ENCODE assay signal across 7 cellular contexts in genomic region chr7:107150375-107151073, GRCh38. TPM values are rescaled to one million over a fixed set of nuclear protein-coding genes. Genes with fewer than 3 reads are reported as not detected.
DNase-seq lines count a peak whose midpoint lies in the region; ATAC-seq and TF ChIP-seq lines count a peak whose summit lies in the region.

No MANE protein-coding gene starts in this region.

- dilution Hi-C loops in mammary epithelial cell (cut with HindIII; ENCODE audit: low sequenced_read_pairs), result no loop called here

- peaks cover 13% of the 10 kb centered on the region for H3K4me1 ChIP-seq in mammary epithelial cell (ENCODE audit: insufficient read depth, low read length)

- CTCF ChIA-PET in mammary epithelial cell (lab: Charles Lee; ENCODE audit: low non-redundant PET), result interaction anchor here (0.7 kb wide), 1 partner anchor 203 kb away, joined by 4 read pairs; no protein-coding TSS in a partner anchor

- BruUV-seq in mammary epithelial cell (replicated peaks; lab: Mats Ljungman, UMichigan), result no TSS peak

- WGBS in mammary epithelial cell (ENCODE audit: low coverage, missing lambda C conversion rate), result 27% methylated on average over 4 of the region's 4 CpGs

- TF ChIP-seq CTCF in GM13977 (IDR thresholded peaks at IDR 0.05; ENCODE audit: extremely low read depth, insufficient read depth, missing control alignments) (peak; percentile 66), VCaP (conservative IDR thresholded peaks at IDR 0.05) (peak; percentile 85), mammary epithelial cell (conservative IDR thresholded peaks at IDR 0.05 in 1 of 2, IDR thresholded peaks at IDR 0.05 in 1 of 2; ENCODE audit: extremely low read depth in 1 of 2, insufficient read depth in 1 of 2, low read depth in 1 of 2, low read length in 2 of 2) (peak; percentile 50 to 58)

- H3K27me3 ChIP-seq in mammary epithelial cell (ENCODE audit: insufficient read depth, low read length), result no peaks in the 10 kb centered on the region

- no peaks in the 10 kb centered on the region for H3K79me2 ChIP-seq in mammary epithelial cell (ENCODE audit: insufficient read depth, low read length)

- no peak overlapping the region for H3K9ac ChIP-seq in mammary epithelial cell (ENCODE audit: insufficient read depth, low read length)

- no peaks in the 10 kb centered on the region for H3K36me3 ChIP-seq in mammary epithelial cell (ENCODE audit: insufficient read depth, low read length)

- no peak overlapping the region for H2AFZ ChIP-seq in mammary epithelial cell (ENCODE audit: low read depth, low read length)

- no peak overlapping the region for H3K4me3 ChIP-seq in mammary epithelial cell (replicated peaks in 1 of 3; ENCODE audit: insufficient read depth in 1 of 3, low read depth in 2 of 3, low read length in 3 of 3)

- H3K27ac ChIP-seq in VCaP (no peak overlapping the region), mammary epithelial cell (ENCODE audit: insufficient read depth, low read depth, low read length) (no peak overlapping the region)

- H4K20me1 ChIP-seq in mammary epithelial cell (ENCODE audit: insufficient read depth, low read length), result no peaks in the 10 kb centered on the region

- intact Hi-C loops in mammary epithelial cell (cut with micrococcal nuclease), result loop anchor here (1.0 to 5.0 kb wide), 2 partner anchors 352 to 357 kb away; no protein-coding TSS in a partner anchor

- H3K4me2 ChIP-seq in mammary epithelial cell (ENCODE audit: insufficient read depth, low read depth, low read length), result no peak overlapping the region

- in situ Hi-C loops in GM13977 (cut with MboI; ENCODE audit: low pct_unique_long_range_greater_than_20kb, low sequenced_read_pairs, unreplicated experiment) (no loop called here), mammary epithelial cell (cut with MboI; ENCODE audit: low sequenced_read_pairs in 2 of 2) (loop anchor here (5.0 to 10.0 kb wide), 2 partner anchors 356 to 358 kb away; no protein-coding TSS in a partner anchor)

- ATAC-seq in left lobe of liver (peak; percentile 78), HG03097 (IDR thresholded peaks at IDR 0.05; ENCODE audit: low FRiP score, unreplicated experiment) (no peak)

- no peaks in the 10 kb centered on the region for H3K9me3 ChIP-seq in mammary epithelial cell (replicated peaks; ENCODE audit: insufficient read depth, low read length)

- DNase-seq in GM13977 (ENCODE audit: low spot score) (peak; percentile 43), NCI-H2081 treated with DMSO at 0.1 percent for 48 hours (lab: John Stamatoyannopoulos, UW) (peak; percentile 50), mammary epithelial cell (peak; percentile 44), left lobe of liver (ENCODE audit: low spot score) (peak; percentile 53)
- peak; percentile 28 to 59 (median 57) for DNase-seq in stimulated activated CD4-positive, alpha-beta T cell treated with anti-CD3 and anti-CD28 coated beads, TNF-alpha, amount 100 ng/mL, for 1 hour (ENCODE audit: low read depth in 3 of 3, low spot score in 1 of 3)

RNA-seq across cellular contexts. Expression of gene HBP1, which starts 18.3 kb away (rescaled TPM):
- total RNA-seq in mammary epithelial cell (10 to 100 TPM; 23.6 to 52.3 TPM), left lobe of liver (32.1 TPM)
- polyA plus RNA-seq in mammary epithelial cell, result 18.0 TPM
- polyA minus RNA-seq in mammary epithelial cell, result 25.1 TPM
